1 cellular context compared by ENCODE assay signal in genomic region chr2:200525882-200526651, GRCh38.
TF ChIP-seq lines count a peak whose summit lies in the region.

TSS of gene SGO2 (plus strand) at chr2:200526207. CDS start at chr2:200532976, 6,769 bp downstream.

TF ChIP-seq in HepG2, 621 proteins besides CTCF, POLR2A, EP300 and RAD21 (continued from another document and continues in another):
- TF ChIP-seq, protein P1, sequence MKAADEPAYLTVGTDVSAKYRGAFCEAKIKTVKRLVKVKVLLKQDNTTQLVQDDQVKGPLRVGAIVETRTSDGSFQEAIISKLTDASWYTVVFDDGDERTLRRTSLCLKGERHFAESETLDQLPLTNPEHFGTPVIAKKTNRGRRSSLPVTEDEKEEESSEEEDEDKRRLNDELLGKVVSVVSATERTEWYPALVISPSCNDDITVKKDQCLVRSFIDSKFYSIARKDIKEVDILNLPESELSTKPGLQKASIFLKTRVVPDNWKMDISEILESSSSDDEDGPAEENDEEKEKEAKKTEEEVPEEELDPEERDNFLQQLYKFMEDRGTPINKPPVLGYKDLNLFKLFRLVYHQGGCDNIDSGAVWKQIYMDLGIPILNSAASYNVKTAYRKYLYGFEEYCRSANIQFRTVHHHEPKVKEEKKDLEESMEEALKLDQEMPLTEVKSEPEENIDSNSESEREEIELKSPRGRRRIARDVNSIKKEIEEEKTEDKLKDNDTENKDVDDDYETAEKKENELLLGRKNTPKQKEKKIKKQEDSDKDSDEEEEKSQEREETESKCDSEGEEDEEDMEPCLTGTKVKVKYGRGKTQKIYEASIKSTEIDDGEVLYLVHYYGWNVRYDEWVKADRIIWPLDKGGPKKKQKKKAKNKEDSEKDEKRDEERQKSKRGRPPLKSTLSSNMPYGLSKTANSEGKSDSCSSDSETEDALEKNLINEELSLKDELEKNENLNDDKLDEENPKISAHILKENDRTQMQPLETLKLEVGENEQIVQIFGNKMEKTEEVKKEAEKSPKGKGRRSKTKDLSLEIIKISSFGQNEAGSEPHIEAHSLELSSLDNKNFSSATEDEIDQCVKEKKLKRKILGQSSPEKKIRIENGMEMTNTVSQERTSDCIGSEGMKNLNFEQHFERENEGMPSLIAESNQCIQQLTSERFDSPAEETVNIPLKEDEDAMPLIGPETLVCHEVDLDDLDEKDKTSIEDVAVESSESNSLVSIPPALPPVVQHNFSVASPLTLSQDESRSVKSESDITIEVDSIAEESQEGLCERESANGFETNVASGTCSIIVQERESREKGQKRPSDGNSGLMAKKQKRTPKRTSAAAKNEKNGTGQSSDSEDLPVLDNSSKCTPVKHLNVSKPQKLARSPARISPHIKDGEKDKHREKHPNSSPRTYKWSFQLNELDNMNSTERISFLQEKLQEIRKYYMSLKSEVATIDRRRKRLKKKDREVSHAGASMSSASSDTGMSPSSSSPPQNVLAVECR (CRISPR knock-in tag; IDR thresholded peaks at IDR 0.05; ENCODE audit: borderline replicate concordance), result peak; percentile 100
- TF ChIP-seq ZNF552 (CRISPR knock-in tag; IDR thresholded peaks at IDR 0.05; ENCODE audit: borderline replicate concordance), result peak; percentile 88; the same call in 1 of the 2 replicates
- no peak for TF ChIP-seq ZNF260 (CRISPR knock-in tag; IDR thresholded peaks at IDR 0.05; ENCODE audit: borderline replicate concordance, low read depth)
- peak; percentile 98 for TF ChIP-seq HBP1 (CRISPR knock-in tag; IDR thresholded peaks at IDR 0.05; ENCODE audit: low read depth)
- TF ChIP-seq SUZ12 (IDR thresholded peaks at IDR 0.05; ENCODE audit: low read depth, low read length), result no peak
- peak; percentile 99 for TF ChIP-seq SP4 (CRISPR knock-in tag; IDR thresholded peaks at IDR 0.05)
- TF ChIP-seq, protein P2, sequence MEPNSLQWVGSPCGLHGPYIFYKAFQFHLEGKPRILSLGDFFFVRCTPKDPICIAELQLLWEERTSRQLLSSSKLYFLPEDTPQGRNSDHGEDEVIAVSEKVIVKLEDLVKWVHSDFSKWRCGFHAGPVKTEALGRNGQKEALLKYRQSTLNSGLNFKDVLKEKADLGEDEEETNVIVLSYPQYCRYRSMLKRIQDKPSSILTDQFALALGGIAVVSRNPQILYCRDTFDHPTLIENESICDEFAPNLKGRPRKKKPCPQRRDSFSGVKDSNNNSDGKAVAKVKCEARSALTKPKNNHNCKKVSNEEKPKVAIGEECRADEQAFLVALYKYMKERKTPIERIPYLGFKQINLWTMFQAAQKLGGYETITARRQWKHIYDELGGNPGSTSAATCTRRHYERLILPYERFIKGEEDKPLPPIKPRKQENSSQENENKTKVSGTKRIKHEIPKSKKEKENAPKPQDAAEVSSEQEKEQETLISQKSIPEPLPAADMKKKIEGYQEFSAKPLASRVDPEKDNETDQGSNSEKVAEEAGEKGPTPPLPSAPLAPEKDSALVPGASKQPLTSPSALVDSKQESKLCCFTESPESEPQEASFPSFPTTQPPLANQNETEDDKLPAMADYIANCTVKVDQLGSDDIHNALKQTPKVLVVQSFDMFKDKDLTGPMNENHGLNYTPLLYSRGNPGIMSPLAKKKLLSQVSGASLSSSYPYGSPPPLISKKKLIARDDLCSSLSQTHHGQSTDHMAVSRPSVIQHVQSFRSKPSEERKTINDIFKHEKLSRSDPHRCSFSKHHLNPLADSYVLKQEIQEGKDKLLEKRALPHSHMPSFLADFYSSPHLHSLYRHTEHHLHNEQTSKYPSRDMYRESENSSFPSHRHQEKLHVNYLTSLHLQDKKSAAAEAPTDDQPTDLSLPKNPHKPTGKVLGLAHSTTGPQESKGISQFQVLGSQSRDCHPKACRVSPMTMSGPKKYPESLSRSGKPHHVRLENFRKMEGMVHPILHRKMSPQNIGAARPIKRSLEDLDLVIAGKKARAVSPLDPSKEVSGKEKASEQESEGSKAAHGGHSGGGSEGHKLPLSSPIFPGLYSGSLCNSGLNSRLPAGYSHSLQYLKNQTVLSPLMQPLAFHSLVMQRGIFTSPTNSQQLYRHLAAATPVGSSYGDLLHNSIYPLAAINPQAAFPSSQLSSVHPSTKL (CRISPR knock-in tag; IDR thresholded peaks at IDR 0.05), result peak; percentile 71
- TF ChIP-seq ZNF790 (CRISPR knock-in tag; IDR thresholded peaks at IDR 0.05; ENCODE audit: borderline replicate concordance), result peak; percentile 69; the same call in 1 of the 2 replicates
- TF ChIP-seq KAT7 (CRISPR knock-in tag; IDR thresholded peaks at IDR 0.05; ENCODE audit: borderline replicate concordance), result peak; percentile 85; the same call in 1 of the 2 replicates
- no peak for TF ChIP-seq ZNF577 (CRISPR knock-in tag; IDR thresholded peaks at IDR 0.05; ENCODE audit: borderline replicate concordance, low read depth)
- no peak for TF ChIP-seq ZKSCAN1 (IDR thresholded peaks at IDR 0.05; ENCODE audit: low read length)
- peak; percentile 90 for TF ChIP-seq ZNF580 (CRISPR knock-in tag; IDR thresholded peaks at IDR 0.05; ENCODE audit: borderline replicate concordance, low read depth)
- peak; percentile 49; the same call in 1 of the 2 replicates for TF ChIP-seq ZNF431 (CRISPR knock-in tag; IDR thresholded peaks at IDR 0.05; ENCODE audit: borderline replicate concordance, low read depth)
- TF ChIP-seq ZNF343 (CRISPR knock-in tag; IDR thresholded peaks at IDR 0.05), result peak; percentile 43; the same call in 1 of the 2 replicates
- TF ChIP-seq ZNF3 (CRISPR knock-in tag; IDR thresholded peaks at IDR 0.05), result no peak
- TF ChIP-seq HINFP (CRISPR knock-in tag; IDR thresholded peaks at IDR 0.05; ENCODE audit: low read depth), result peak; percentile 99
- TF ChIP-seq ZSCAN29 (CRISPR knock-in tag; conservative IDR thresholded peaks at IDR 0.05), result no peak; the same call in 1 of the 2 replicates
- TF ChIP-seq DNMT1 (CRISPR knock-in tag; IDR thresholded peaks at IDR 0.05), result no peak
- TF ChIP-seq MXD3 (CRISPR knock-in tag; IDR thresholded peaks at IDR 0.05), result peak; percentile 75
- TF ChIP-seq HOXA7 (CRISPR knock-in tag; IDR thresholded peaks at IDR 0.05), result no peak
- peak; percentile 89 for TF ChIP-seq ZNF704 (CRISPR knock-in tag; IDR thresholded peaks at IDR 0.05; ENCODE audit: borderline replicate concordance)
- TF ChIP-seq ZBTB43 (CRISPR knock-in tag; conservative IDR thresholded peaks at IDR 0.05), result no peak
- TF ChIP-seq THAP11 (CRISPR knock-in tag; IDR thresholded peaks at IDR 0.05), result peak; percentile 91
- no peak for TF ChIP-seq NR3C1 (CRISPR knock-in tag; IDR thresholded peaks at IDR 0.05)
- TF ChIP-seq MIXL1 (CRISPR knock-in tag; IDR thresholded peaks at IDR 0.05), result peak; percentile 66; the same call in 1 of the 2 replicates
- TF ChIP-seq SRSF1 (optimal IDR thresholded peaks at IDR 0.05; ENCODE audit: low read depth, low read length), result no peak
- TF ChIP-seq MTA3 (CRISPR knock-in tag; IDR thresholded peaks at IDR 0.05), result no peak
- peak; percentile 100 for TF ChIP-seq POGZ (CRISPR knock-in tag; IDR thresholded peaks at IDR 0.05)
- TF ChIP-seq ZHX1 (CRISPR knock-in tag; IDR thresholded peaks at IDR 0.05; ENCODE audit: low read depth), result peak; percentile 83; the same call in 1 of the 2 replicates
- TF ChIP-seq, protein P3, sequence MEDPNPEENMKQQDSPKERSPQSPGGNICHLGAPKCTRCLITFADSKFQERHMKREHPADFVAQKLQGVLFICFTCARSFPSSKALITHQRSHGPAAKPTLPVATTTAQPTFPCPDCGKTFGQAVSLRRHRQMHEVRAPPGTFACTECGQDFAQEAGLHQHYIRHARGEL (CRISPR knock-in tag; IDR thresholded peaks at IDR 0.05), result no peak
- peak; percentile 85 for TF ChIP-seq AGO1 (IDR thresholded peaks at IDR 0.05; ENCODE audit: low read depth, low read length, poor library complexity, severe bottlenecking)
- peak; percentile 37; the same call in 1 of the 2 replicates for TF ChIP-seq ZNF724P (CRISPR knock-in tag; IDR thresholded peaks at IDR 0.05; ENCODE audit: borderline replicate concordance)
- peak; percentile 80; the same call in 1 of the 2 replicates for TF ChIP-seq CHCHD3 (CRISPR knock-in tag; IDR thresholded peaks at IDR 0.05)
